ENCODE assay signal across 6 cellular contexts in genomic region chr21:35450830-35451229, GRCh38.
"Had no signal": no experiment of that assay in that cellular context is flagged by ENCODE, and none has a peak within 500 bp of the region (broad histone marks: within the 10 kb centered on the region; RNA-seq: fewer than 3 reads in every experiment).

No MANE protein-coding gene starts in this region.

- H3K27ac Mint-ChIP-seq: GM23338, H9, HFFc6, IgD-negative memory B cell had no signal

- H3K4me3 ChIP-seq: GM23338 had no signal

- H3K36me3 Mint-ChIP-seq: IgD-negative memory B cell had no signal

- H3K27ac ChIP-seq: HL-60 had no signal

- H3K27me3 Mint-ChIP-seq: IgD-negative memory B cell had no signal

- H3K4me3 Mint-ChIP-seq: GM23338, H9, HFFc6, IgD-negative memory B cell had no signal

- H3K4me1 Mint-ChIP-seq: GM23338, H9 had no signal

- DNase-seq: H9, HCEC 1CT, HFFc6 had no signal
